Comparison of ENCODE assay signal across 8 cellular contexts in the genomic region with DNA sequence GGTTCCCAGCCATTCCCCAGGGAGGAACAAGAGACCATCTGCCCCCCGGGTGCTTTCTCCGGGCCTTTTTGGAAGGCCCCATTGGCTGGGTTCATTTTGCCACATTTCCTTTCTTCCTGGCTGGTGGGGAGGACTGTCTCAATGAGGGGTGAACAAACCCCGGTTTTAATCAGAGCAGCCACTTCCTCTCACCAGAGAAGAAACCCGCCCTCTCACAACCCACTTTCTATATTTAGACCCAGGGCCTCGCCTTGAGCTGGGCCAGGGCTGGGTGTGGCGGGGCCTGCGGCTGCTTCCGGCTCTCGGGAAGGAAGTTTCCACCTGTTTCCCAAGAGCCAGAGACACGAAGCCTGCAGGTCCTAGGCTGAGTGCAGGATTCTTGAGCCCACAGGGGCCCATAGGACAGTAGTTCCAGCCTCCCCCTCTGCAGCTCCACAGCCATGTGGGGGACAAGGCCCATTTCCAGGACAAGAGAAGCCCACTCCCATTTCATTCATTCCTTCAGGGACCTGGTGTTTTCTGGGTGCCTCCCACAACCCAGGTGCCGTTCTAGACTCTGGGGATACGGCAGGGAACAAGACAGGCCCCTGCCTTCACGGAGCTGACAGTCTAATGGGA. TPM values are rescaled to one million over a fixed set of nuclear protein-coding genes. Genes with fewer than 3 reads are reported as not detected.
DNase-seq lines count a peak whose midpoint lies in the region; ATAC-seq and TF ChIP-seq lines count a peak whose summit lies in the region.

No MANE protein-coding gene starts in this region.

- no peak overlapping the region for H3K27ac ChIP-seq in dorsolateral prefrontal cortex

- H3K27ac Mint-ChIP-seq in CD14-positive monocyte: peak overlapping the region; percentile 95 to 99 (median 97)
- H3K27ac Mint-ChIP-seq in dendritic cell treated with granulocyte-macrophage colony-stimulating factor and Interleukin-4, amounts not matched to agents 40 ng/mL and 50 ng/mL, for 4 days: peak overlapping the region; percentile 69

- peaks cover 86% of the 10 kb centered on the region for H3K4me1 Mint-ChIP-seq in CD14-positive monocyte
- H3K4me1 Mint-ChIP-seq in dendritic cell treated with granulocyte-macrophage colony-stimulating factor and Interleukin-4, amounts not matched to agents 40 ng/mL and 50 ng/mL, for 4 days (ENCODE audit: low read depth): peaks cover 72% of the 10 kb centered on the region

- TF ChIP-seq CTCF in CD14-positive monocyte (IDR thresholded peaks at IDR 0.05) (no peak), dorsolateral prefrontal cortex (IDR thresholded peaks at IDR 0.05 in 54 of 56, conservative IDR thresholded peaks at IDR 0.05 in 2 of 56; ENCODE audit: low read depth in 1 of 56, partially characterized antibody in 56 of 56) (no peak)

- no peak overlapping the region for H3K4me3 ChIP-seq in dorsolateral prefrontal cortex

- H3K9me3 Mint-ChIP-seq in CD14-positive monocyte: peaks cover 7 to 21% (median 12%) of the 10 kb centered on the region in 7 donors
- H3K9me3 Mint-ChIP-seq in dendritic cell treated with granulocyte-macrophage colony-stimulating factor and Interleukin-4, amounts not matched to agents 40 ng/mL and 50 ng/mL, for 4 days: peaks cover 7% of the 10 kb centered on the region

- peak; percentile 92 for DNase-seq in CD14-positive monocyte (ENCODE audit: low spot score)
- DNase-seq in UCSD-AML1 (lab: John Stamatoyannopoulos, UW; ENCODE audit: unreplicated experiment): peak; percentile 78
- peak; percentile 65 for DNase-seq in stimulated activated CD4-positive, alpha-beta T cell treated with anti-CD3 and anti-CD28 coated beads, Interleukin-1b, Interleukin-23, amount 100 ng/mL, for 48 hours
- no peak for DNase-seq in middle frontal gyrus (ENCODE audit: extremely low spot score, low spot score)
- DNase-seq in dorsolateral prefrontal cortex: no peak

- H3K36me3 Mint-ChIP-seq in CD14-positive monocyte: peaks cover 7 to 13% of the 10 kb centered on the region in 2 donors
- no peaks in the 10 kb centered on the region for H3K36me3 Mint-ChIP-seq in dendritic cell treated with granulocyte-macrophage colony-stimulating factor and Interleukin-4, amounts not matched to agents 40 ng/mL and 50 ng/mL, for 4 days (ENCODE audit: low read depth)

- intact Hi-C loops in CD14-positive monocyte (cut with micrococcal nuclease) (loop anchor here in 1 of 2 donors (2.0 to 5.0 kb wide), 3 partner anchors 18 to 194 kb away; partner anchors contain the start of gene RBM38), dorsolateral prefrontal cortex (cut with DNase I) (no loop called here)
- intact Hi-C loops in dendritic cell treated with granulocyte-macrophage colony-stimulating factor and Interleukin-4, amounts not matched to agents 40 ng/mL and 50 ng/mL, for 4 days (cut with micrococcal nuclease): loop anchor here (5.0 kb wide), 1 partner anchor 41 kb away; the partner anchor contains the start of gene RBM38

- ATAC-seq in GM21360 (IDR thresholded peaks at IDR 0.05; ENCODE audit: unreplicated experiment): peak; percentile 84
- ATAC-seq in HG03558 (IDR thresholded peaks at IDR 0.05; ENCODE audit: extremely low read depth, unreplicated experiment): peak; percentile 66

- peaks cover 0 to 5% (median 2%) of the 10 kb centered on the region in 3 donors for H3K27me3 Mint-ChIP-seq in CD14-positive monocyte (ENCODE audit: low read depth in 3 of 3)
- peaks cover 26% of the 10 kb centered on the region for H3K27me3 Mint-ChIP-seq in dendritic cell treated with granulocyte-macrophage colony-stimulating factor and Interleukin-4, amounts not matched to agents 40 ng/mL and 50 ng/mL, for 4 days

- peak overlapping the region; percentile 16 to 76 for H3K4me3 Mint-ChIP-seq in CD14-positive monocyte
- no peak overlapping the region for H3K4me3 Mint-ChIP-seq in dendritic cell treated with granulocyte-macrophage colony-stimulating factor and Interleukin-4, amounts not matched to agents 40 ng/mL and 50 ng/mL, for 4 days

- H3K27me3 ChIP-seq in dorsolateral prefrontal cortex: peaks cover 0 to 4% (median 0%) of the 10 kb centered on the region in 45 donors

RNA-seq across cellular contexts. Expression of gene RBM38, which starts 41.8 kb away (rescaled TPM):
- polyA plus RNA-seq in CD14-positive monocyte: 10 to 100 TPM in 1 of 2 donors, 1 to 10 TPM in 1; 7.5 to 17.8 TPM
- total RNA-seq in dorsolateral prefrontal cortex: 10 to 100 TPM in 112 of 120 experiments, 1 to 10 TPM in 8; 8.5 to 26.9 (median 13.2) TPM

Comparison
In these comparisons a context has a peak if more than half of its experiments do, and no peak if none do; other contexts are left out.
1. DNase-seq: peak in CD14-positive monocyte (single experiment), UCSD-AML1 (single experiment) and stimulated activated CD4-positive, alpha-beta T cell treated with anti-CD3 and anti-CD28 coated beads, Interleukin-1b, Interleukin-23, amount 100 ng/mL, for 48 hours (single experiment); none in middle frontal gyrus (single experiment) and dorsolateral prefrontal cortex (0 of 10).